Comparison of ENCODE assay signal across 21 cellular contexts in genomic region chr12:24668563-24668962, GRCh38.
DNase-seq lines count a peak whose midpoint lies in the region; TF ChIP-seq lines count a peak whose summit lies in the region.
"Had no signal": no experiment of that assay in that cellular context is flagged by ENCODE, and none has a peak within 500 bp of the region (broad histone marks: within the 10 kb centered on the region; RNA-seq: fewer than 3 reads in every experiment).

No MANE protein-coding gene starts in this region.

- no peak for TF ChIP-seq EP300 in suprapubic skin (IDR thresholded peaks at IDR 0.05)

- no peak for TF ChIP-seq CTCF in choroid plexus epithelial cell (conservative IDR thresholded peaks at IDR 0.05; ENCODE audit: low read depth, low read length)
- no peak for TF ChIP-seq CTCF in suprapubic skin (IDR thresholded peaks at IDR 0.05)
- TF ChIP-seq CTCF in adrenal gland (IDR thresholded peaks at IDR 0.05), result no peak

- H3K27me3 ChIP-seq in mesenchymal stem cell (ENCODE audit: control insufficient read depth in 1 of 2, insufficient read depth in 1 of 2, low read length in 2 of 2) (no peaks in the 10 kb centered on the region), suprapubic skin (no peaks in the 10 kb centered on the region), adrenal gland (no peaks in the 10 kb centered on the region)
- H3K27me3 ChIP-seq: BLaER1 treated with 17β-estradiol and CSF1 and Interleukin-3, amounts not matched to agents 10 nM and 100 nM had no signal

- no peak overlapping the region for H3K4me2 ChIP-seq in mesenchymal stem cell (ENCODE audit: low read length, poor library complexity, severe bottlenecking)
- H3K4me2 ChIP-seq: BLaER1 treated with 17β-estradiol and CSF1 and Interleukin-3, amounts not matched to agents 10 nM and 100 nM had no signal

- no peak overlapping the region for H3K18ac ChIP-seq in mesenchymal stem cell (ENCODE audit: low read depth in 1 of 2, low read length in 2 of 2)

- H2AFZ ChIP-seq in mesenchymal stem cell (ENCODE audit: low read depth, low read length), result no peak overlapping the region
- H2AFZ ChIP-seq: GM23248 had no signal

- no peak overlapping the region for H3K23ac ChIP-seq in mesenchymal stem cell (ENCODE audit: low read length in 2 of 2)

- TF ChIP-seq POLR2A in suprapubic skin (IDR thresholded peaks at IDR 0.05) (no peak), adrenal gland (IDR thresholded peaks at IDR 0.05) (no peak)

- H3K9ac ChIP-seq in mesenchymal stem cell (ENCODE audit: low read length), result no peak overlapping the region
- H3K9ac ChIP-seq: BLaER1 treated with 17β-estradiol and CSF1 and Interleukin-3, amounts not matched to agents 10 nM and 100 nM; GM23248 had no signal

- H3K14ac ChIP-seq in mesenchymal stem cell (ENCODE audit: low read length in 2 of 2), result no peak overlapping the region

- H3K4me1 ChIP-seq in mesenchymal stem cell (ENCODE audit: control insufficient read depth, insufficient read depth, low read depth, low read length) (no peaks in the 10 kb centered on the region), suprapubic skin (no peaks in the 10 kb centered on the region), adrenal gland (replicated peaks in 1 of 2) (no peaks in the 10 kb centered on the region)

- no peak overlapping the region for H2BK15ac ChIP-seq in mesenchymal stem cell (ENCODE audit: low read depth, poor library complexity, severe bottlenecking)

- H4K91ac ChIP-seq in mesenchymal stem cell (ENCODE audit: low read length), result no peak overlapping the region

- no peaks in the 10 kb centered on the region for H3K79me1 ChIP-seq in mesenchymal stem cell (replicated peaks; ENCODE audit: low read length, poor library complexity, severe bottlenecking)

- no peak overlapping the region for H2BK12ac ChIP-seq in mesenchymal stem cell (ENCODE audit: low read length in 2 of 2)

- intact Hi-C loops in adrenal gland (cut with DNase I), result no loop called here

- H2BK5ac ChIP-seq in mesenchymal stem cell (ENCODE audit: low read depth, low read length, poor library complexity, severe bottlenecking), result no peak overlapping the region

- H4K8ac ChIP-seq in mesenchymal stem cell (ENCODE audit: low read length), result no peak overlapping the region

- WGBS in mesenchymal stem cell, result no CpG with 5 or more reads among the region's 2 CpGs
- WGBS in suprapubic skin, result 87% methylated on average over 2 of the region's 2 CpGs
- 40 to 77% (median 55%) methylated on average over 2 of the region's 2 CpGs for WGBS in adrenal gland, 4 donors

- H3K4me3 ChIP-seq in choroid plexus epithelial cell (ENCODE audit: low read depth, low read length), result no peak overlapping the region
- no peak overlapping the region for H3K4me3 ChIP-seq in mesenchymal stem cell (ENCODE audit: insufficient read depth in 1 of 2, low read depth in 1 of 2, low read length in 2 of 2)
- no peak overlapping the region for H3K4me3 ChIP-seq in suprapubic skin
- no peak overlapping the region for H3K4me3 ChIP-seq in adrenal gland
- H3K4me3 ChIP-seq: BLaER1 treated with 17β-estradiol and CSF1 and Interleukin-3, amounts not matched to agents 10 nM and 100 nM; GM23248 had no signal

- H3K9me3 ChIP-seq in mesenchymal stem cell (ENCODE audit: control insufficient read depth, low read length) (no peaks in the 10 kb centered on the region), suprapubic skin (no peaks in the 10 kb centered on the region), adrenal gland (replicated peaks in 1 of 3) (no peaks in the 10 kb centered on the region)

- H3K36me3 ChIP-seq in mesenchymal stem cell (ENCODE audit: control insufficient read depth in 1 of 2, insufficient read depth in 2 of 2, low read depth in 1 of 2, low read length in 2 of 2) (no peaks in the 10 kb centered on the region), suprapubic skin (no peaks in the 10 kb centered on the region), adrenal gland (replicated peaks in 1 of 2) (no peaks in the 10 kb centered on the region)
- H3K36me3 ChIP-seq: BLaER1 treated with 17β-estradiol and CSF1 and Interleukin-3, amounts not matched to agents 10 nM and 100 nM had no signal

- no peak overlapping the region for H3K4ac ChIP-seq in mesenchymal stem cell (ENCODE audit: low read depth in 1 of 2, low read length in 2 of 2)

- no peak overlapping the region for H2BK120ac ChIP-seq in mesenchymal stem cell (ENCODE audit: low read depth, low read length)

- DNase-seq in H4 (ENCODE audit: low spot score) (peak; percentile 9), M059J (ENCODE audit: low read depth) (peak; percentile 11), choroid plexus epithelial cell (ENCODE audit: low read depth) (peak; percentile 39), mesenchymal stem cell (peak; percentile 15), suprapubic skin (ENCODE audit: low spot score in 2 of 2) (no peak), adrenal gland (no peak), Ammon's horn (ENCODE audit: low spot score) (no peak)
- no peak for DNase-seq in activated CD4-positive, alpha-beta T cell treated with anti-CD3 and anti-CD28 coated beads for 1 hour
- DNase-seq: CD4-positive, alpha-beta T cell; GDM1; GM23248; H9; NCI-H1092; NCI-H1417 treated with DMSO at 0.1 percent for 48 hours; NCI-H1694 treated with DMSO at 0.1 percent for 48 hours; NCI-H2081; NCI-H2227 treated with DMSO at 0.1 percent for 48 hours; NCI-H526 treated with DMSO at 0.1 percent for 48 hours; SHP77 had no signal

- no peak overlapping the region for H3K27ac ChIP-seq in mesenchymal stem cell (ENCODE audit: low read length, poor library complexity, severe bottlenecking)
- H3K27ac ChIP-seq in suprapubic skin, result no peak overlapping the region
- H3K27ac ChIP-seq in adrenal gland, result no peak overlapping the region
- H3K27ac ChIP-seq: BLaER1 treated with 17β-estradiol and CSF1 and Interleukin-3, amounts not matched to agents 10 nM and 100 nM; GM23248; RWPE1 had no signal

- no peak overlapping the region for H2AK5ac ChIP-seq in mesenchymal stem cell (ENCODE audit: low read length, severe bottlenecking)

Comparison
In these comparisons a context has a peak if more than half of its experiments do, and no peak if none do; other contexts are left out.
1. DNase-seq: peak in H4 (single experiment), M059J (single experiment), choroid plexus epithelial cell (single experiment) and mesenchymal stem cell (single experiment); none in suprapubic skin (0 of 2), adrenal gland (0 of 7), Ammon's horn (single experiment) and activated CD4-positive, alpha-beta T cell treated with anti-CD3 and anti-CD28 coated beads for 1 hour (single experiment).